In genomic region chr21:17479606-17480005, GRCh38 we compare ENCODE assay signal across 29 cellular contexts. TPM values are rescaled to one million over a fixed set of nuclear protein-coding genes. Genes with fewer than 3 reads are reported as not detected.
"Had no signal": no experiment of that assay in that cellular context is flagged by ENCODE, and none has a peak within 500 bp of the region (broad histone marks: within the 10 kb centered on the region; RNA-seq: fewer than 3 reads in every experiment).

No MANE protein-coding gene starts in this region.

- H3K4me1 ChIP-seq: colonic mucosa, esophagus squamous epithelium, gastrocnemius medialis, left lung, lower lobe of right lung had no signal

- H3K36me3 Mint-ChIP-seq: immature natural killer cell, mesothelial cell of epicardium, naive B cell had no signal

- H3K27ac ChIP-seq: colonic mucosa, epithelial cell of prostate, esophagus squamous epithelium, gastrocnemius medialis, heart left ventricle, hepatocyte, left lung, lower lobe of right lung had no signal

- H3K4me2 ChIP-seq: hepatocyte had no signal

- H3K79me2 ChIP-seq: hepatocyte had no signal

- H2AFZ ChIP-seq: hepatocyte had no signal

- H3K36me3 ChIP-seq: colonic mucosa, esophagus squamous epithelium, gastrocnemius medialis, heart left ventricle, left lung, lower lobe of right lung had no signal

- H3K27me3 Mint-ChIP-seq: effector memory CD8-positive, alpha-beta T cell; naive B cell had no signal

- H3K4me1 Mint-ChIP-seq: immature natural killer cell, mesothelial cell of epicardium, naive B cell had no signal

- H3K4me3 ChIP-seq: colonic mucosa, esophagus squamous epithelium, gastrocnemius medialis, heart left ventricle, hepatocyte, left lung, lower lobe of right lung, mucosa of descending colon had no signal

- H3K9me3 Mint-ChIP-seq: dendritic cell treated with granulocyte-macrophage colony-stimulating factor and Interleukin-4, amounts not matched to agents 40 ng/mL and 50 ng/mL, for 4 days; effector memory CD8-positive, alpha-beta T cell; endodermal cell; mesothelial cell of epicardium; naive B cell had no signal

- DNase-seq: cerebellar nuclear complex; colonic mucosa; cortex of kidney; effector CD8-positive, alpha-beta T cell; effector memory CD8-positive, alpha-beta T cell; endodermal cell; erythroblast; esophagus squamous epithelium; foreskin fibroblast; foreskin melanocyte; gastrocnemius medialis; heart left ventricle; hypothalamus; immature natural killer cell; islet precursor cell; kidney; kidney glomerular epithelial cell; left cardiac atrium; left lung; left ventricle myocardium superior; lower lobe of right lung; mesenchymal stem cell; mucosa of descending colon; naive B cell had no signal

- H3K27ac Mint-ChIP-seq: dendritic cell treated with granulocyte-macrophage colony-stimulating factor and Interleukin-4, amounts not matched to agents 40 ng/mL and 50 ng/mL, for 4 days; effector memory CD8-positive, alpha-beta T cell; endodermal cell; immature natural killer cell; mesothelial cell of epicardium; naive B cell had no signal

- H3K27me3 ChIP-seq: colonic mucosa, esophagus squamous epithelium, gastrocnemius medialis, heart left ventricle, hepatocyte, left lung had no signal

- H3K9me3 ChIP-seq: colonic mucosa, esophagus squamous epithelium, gastrocnemius medialis, heart left ventricle, left lung, lower lobe of right lung, mucosa of descending colon had no signal

- H3K4me3 Mint-ChIP-seq: dendritic cell treated with granulocyte-macrophage colony-stimulating factor and Interleukin-4, amounts not matched to agents 40 ng/mL and 50 ng/mL, for 4 days; effector memory CD8-positive, alpha-beta T cell; endodermal cell; immature natural killer cell; mesothelial cell of epicardium; naive B cell had no signal

RNA-seq across cellular contexts. Expression of gene CXADR, which starts 33.2 kb away (rescaled TPM):
- total RNA-seq: myocyte had no signal
